Comparison of ENCODE assay signal across 8 cellular contexts in genomic region chr22:36356708-36357694, GRCh38. TPM values are rescaled to one million over a fixed set of nuclear protein-coding genes. Genes with fewer than 3 reads are reported as not detected.
DNase-seq lines count a peak whose midpoint lies in the region; ATAC-seq, FAIRE-seq and TF ChIP-seq lines count a peak whose summit lies in the region.

No MANE protein-coding gene starts in this region.

- H3K9me3 ChIP-seq in cardiac muscle cell (ENCODE audit: low read depth) (no peaks in the 10 kb centered on the region), mucosa of rectum (ENCODE audit: control insufficient read depth in 2 of 2, low read length in 2 of 2) (no peaks in the 10 kb centered on the region)

- peak; percentile 59 for FAIRE-seq in urothelium cell line (lab: Jason Lieb, UNC)

- H3K9ac ChIP-seq in mucosa of rectum (ENCODE audit: low read depth in 1 of 2, low read length in 2 of 2), result no peak overlapping the region

- H3K36me3 ChIP-seq in cardiac muscle cell (no peaks in the 10 kb centered on the region), mucosa of rectum (ENCODE audit: control insufficient read depth in 2 of 2, insufficient read depth in 2 of 2, low read length in 2 of 2) (peaks cover 2 to 30% of the 10 kb centered on the region in 2 donors)

- H3K4me1 ChIP-seq in cardiac muscle cell (ENCODE audit: low read depth) (peaks cover 36% of the 10 kb centered on the region), mucosa of rectum (ENCODE audit: control insufficient read depth in 2 of 2, insufficient read depth in 2 of 2, low read length in 2 of 2) (peaks cover 50 to 71% of the 10 kb centered on the region in 2 donors)

- DNase-seq in cardiac muscle cell (ENCODE audit: low read depth in 1 of 2, low spot score in 1 of 2) (no peak), left ventricle myocardium superior (no peak), urothelium cell line (ENCODE audit: low spot score) (no peak), NCI-H1417 (lab: John Stamatoyannopoulos, UW) (no peak), dedifferentiated amniotic fluid mesenchymal stem cell (ENCODE audit: extremely low spot score) (no peak)

- H3K27me3 ChIP-seq in cardiac muscle cell (no peaks in the 10 kb centered on the region), mucosa of rectum (ENCODE audit: control insufficient read depth in 2 of 2, insufficient read depth in 2 of 2, low read length in 2 of 2) (no peaks in the 10 kb centered on the region)

- no peak for TF ChIP-seq CTCF in cardiac muscle cell (IDR thresholded peaks at IDR 0.05; ENCODE audit: low read depth, low read length)

- H3K27ac ChIP-seq in cardiac muscle cell, result peak overlapping the region; percentile 46
- H3K27ac ChIP-seq in angular gyrus (ENCODE audit: low read depth, low read length), result peak overlapping the region; percentile 54
- H3K27ac ChIP-seq in mucosa of rectum (ENCODE audit: low read depth in 2 of 2, low read length in 2 of 2), result peak overlapping the region; percentile 56 to 85

- H3K4me3 ChIP-seq in cardiac muscle cell (no peak overlapping the region), mucosa of rectum (ENCODE audit: low read length in 2 of 2) (peak overlapping the region in 1 of 2 donors; percentile 42)

- intact Hi-C loops in left ventricle myocardium superior (cut with micrococcal nuclease), result no loop called here

- no peak for ATAC-seq in left ventricle myocardium superior
- no peak for ATAC-seq in GM21825 (IDR thresholded peaks at IDR 0.05; ENCODE audit: unreplicated experiment)

RNA-seq across cellular contexts. Expression of gene MYH9, which starts 30.8 kb away (rescaled TPM):
- 131 and 174 TPM in 2 replicates for total RNA-seq in cardiac muscle cell
- polyA plus RNA-seq in cardiac muscle cell, result 88.7 and 98.0 TPM in 2 replicates
- total RNA-seq in left ventricle myocardium superior, result 161 TPM
